Comparison of ENCODE assay signal across 1 cellular context in genomic region chr19:39906283-39906682, GRCh38.
TF ChIP-seq lines count a peak whose summit lies in the region.

No MANE protein-coding gene starts in this region.

TF ChIP-seq in GM12878, 131 proteins besides CTCF, POLR2A, EP300 and RAD21 (continued from another document):
- TF ChIP-seq BCL3 (IDR thresholded peaks at IDR 0.05; ENCODE audit: borderline replicate concordance, insufficient read depth, low read depth, low read length, poor library complexity, severe bottlenecking), result peak; percentile 64
- TF ChIP-seq RELA (IDR thresholded peaks at IDR 0.05; ENCODE audit: borderline replicate concordance, partially characterized antibody), result no peak
